22 cellular contexts compared by ENCODE assay signal in genomic region chr15:58875343-58875742, GRCh38.
"Had no signal": no experiment of that assay in that cellular context is flagged by ENCODE, and none has a peak within 500 bp of the region (broad histone marks: within the 10 kb centered on the region; RNA-seq: fewer than 3 reads in every experiment).

No MANE protein-coding gene starts in this region.

- H3K4me1 ChIP-seq: heart right ventricle, lower lobe of right lung, tibial artery had no signal

- ATAC-seq: heart right ventricle; left lobe of liver; lower lobe of right lung; naive thymus-derived CD4-positive, alpha-beta T cell; sciatic nerve; stimulated activated effector memory CD8-positive, alpha-beta T cell treated with anti-CD3 and anti-CD28 coated beads, Interleukin-12 subunit alpha, Interleukin-12 subunit beta, amount 100 ng/mL, for 72 hours; stimulated activated naive CD8-positive, alpha-beta T cell treated with anti-CD3 and anti-CD28 coated beads, Interleukin-15, amount 100 ng/mL, for 72 hours had no signal

- H3K27ac ChIP-seq: coronary artery, heart right ventricle, lower lobe of right lung, tibial artery had no signal

- DNase-seq: activated CD4-positive, alpha-beta T cell treated with anti-CD3 and anti-CD28 coated beads, Interleukin-2, amount 50 U/mL, for 4 hours; activated CD8-positive, alpha-beta memory T cell treated with anti-CD3 and anti-CD28 coated beads for 24 hours; activated CD8-positive, alpha-beta memory T cell treated with anti-CD3 and anti-CD28 coated beads, Interleukin-2, amount 50 U/mL, for 4 hours; activated naive CD4-positive, alpha-beta T cell; activated naive CD8-positive, alpha-beta T cell treated with anti-CD3 and anti-CD28 coated beads for 36 hours; activated T-cell treated with anti-CD3 and anti-CD28 coated beads, Interleukin-2, amount 50 U/mL, for 24 hours; cerebellar nuclear complex; endodermal cell; heart right ventricle; kidney; lower lobe of right lung; naive thymus-derived CD4-positive, alpha-beta T cell; occipital lobe; small intestine; stimulated activated CD4-positive, alpha-beta T cell treated with anti-CD3 and anti-CD28 coated beads, Interleukin-2, amount 100 ng/mL, for 24 hours; stimulated activated naive CD8-positive, alpha-beta T cell treated with anti-CD3 and anti-CD28 coated beads, Interleukin-15, amount 100 ng/mL, for 72 hours; tibial artery had no signal

- H3K9me3 ChIP-seq: heart right ventricle, lower lobe of right lung, tibial artery had no signal

- H3K27me3 ChIP-seq: heart right ventricle, tibial artery had no signal

- H3K4me3 ChIP-seq: coronary artery, heart right ventricle, lower lobe of right lung, tibial artery had no signal

- FAIRE-seq: astrocyte, kidney, small intestine had no signal
